ENCODE assay signal across 8 cellular contexts in genomic region chr1:1504777-1505365, GRCh38. TPM values are rescaled to one million over a fixed set of nuclear protein-coding genes. Genes with fewer than 3 reads are reported as not detected.
DNase-seq lines count a peak whose midpoint lies in the region; TF ChIP-seq lines count a peak whose summit lies in the region.
"Not testable (repeated sequence)": the region's sequence is repeated elsewhere in the genome, so short reads cannot be mapped to it uniquely, and the experiment has no call there.

No MANE protein-coding gene starts in this region.

- TF ChIP-seq POLR2A in Peyer's patch (IDR thresholded peaks at IDR 0.05), result peak in 1 of 2 donors; percentile 51

- peak overlapping the region; percentile 14 to 32 (median 26) for H3K4me3 ChIP-seq in Peyer's patch
- H3K4me3 ChIP-seq in tibial artery, result peak overlapping the region in 1 of 2 donors; percentile 9

- not testable (repeated sequence) for H3K27me3 ChIP-seq in Peyer's patch, tibial artery

- not testable (repeated sequence) for H3K4me1 ChIP-seq in Peyer's patch
- peaks cover 0 to 10% (median 0%) of the 10 kb centered on the region in 4 donors for H3K4me1 ChIP-seq in tibial artery

- not testable (repeated sequence) for H3K9me3 Mint-ChIP-seq in chondrocyte (ENCODE audit: low read depth)

- not testable (repeated sequence) for H3K36me3 Mint-ChIP-seq in chondrocyte (ENCODE audit: low read depth)

- in situ Hi-C loops in G401 (cut with HindIII; ENCODE audit: low sequenced_read_pairs), result not testable (repeated sequence)

- H3K27me3 Mint-ChIP-seq in chondrocyte (ENCODE audit: low read depth), result not testable (repeated sequence)

- H3K36me3 ChIP-seq in Peyer's patch, tibial artery: not testable (repeated sequence)

- H3K27ac ChIP-seq in Peyer's patch (peak overlapping the region; percentile 65 to 85 (median 72)), tibial artery (peak overlapping the region; percentile 31 to 58)

- DNase-seq in G401 (ENCODE audit: low spot score) (peak; percentile 88), MV-4-11 (lab: John Stamatoyannopoulos, UW) (peak; percentile 56), Peyer's patch (peak; percentile 70 to 90 (median 86)), inferior parietal cortex (ENCODE audit: extremely low spot score) (peak; percentile 48), retina (peak; percentile 78), tibial artery (peak; percentile 57 to 74)
- peak; percentile 81 for DNase-seq in activated CD8-positive, alpha-beta memory T cell treated with anti-CD3 and anti-CD28 coated beads for 24 hours
- not testable (repeated sequence) for DNase-seq in chondrocyte (ENCODE audit: low spot score)

- TF ChIP-seq CTCF in Peyer's patch (IDR thresholded peaks at IDR 0.05) (peak; percentile 65 to 92 (median 78)), chondrocyte (IDR thresholded peaks at IDR 0.05) (peak; percentile 78), tibial artery (IDR thresholded peaks at IDR 0.05) (peak; percentile 54 to 56)

- H3K9me3 ChIP-seq in Peyer's patch, tibial artery: not testable (repeated sequence)

- H3K4me1 Mint-ChIP-seq in chondrocyte (ENCODE audit: low read depth), result not testable (repeated sequence)

- peak overlapping the region; percentile 99 for H3K27ac Mint-ChIP-seq in chondrocyte (ENCODE audit: unreplicated experiment)

- H3K4me3 Mint-ChIP-seq in chondrocyte (ENCODE audit: unreplicated experiment), result peak overlapping the region; percentile 65

- intact Hi-C loops in tibial artery (cut with DNase I; ENCODE audit: low total_unique reads), result not testable (repeated sequence)

RNA-seq across cellular contexts. Expression of gene ATAD3A, which starts 7.1 kb away (rescaled TPM):
- 88.6 and 111 TPM in 2 replicates for total RNA-seq in G401 (2014; rRNA removed; shearing (Covaris generic))
- total RNA-seq in Peyer's patch (10 to 100 TPM; 14.9 to 72.6 (median 24.4) TPM), chondrocyte (29.9 to 39.6 TPM (median 34.6 TPM) in 3 replicates)

RNA-seq across cellular contexts. Expression of gene ATAD3B, which starts 33.3 kb away (rescaled TPM):
- total RNA-seq in G401 (2014; rRNA removed; shearing (Covaris generic)), result 73.1 and 102 TPM in 2 replicates
- total RNA-seq in Peyer's patch (100 to 1,000 TPM in 1 of 4 donors, 10 to 100 TPM in 3; 26.9 to 130 (median 35.0) TPM), chondrocyte (24.3 to 31.9 TPM (median 24.7 TPM) in 3 replicates)

RNA-seq across cellular contexts. Expression of gene TMEM240, which starts 35.6 kb away (rescaled TPM):
- 1.1 TPM in 1 of 2 replicates, not detected in the other for total RNA-seq in G401 (2014; rRNA removed; shearing (Covaris generic))
- 1 to 10 TPM in 1 of 4 donors, not detected in 3; 3.6 TPM for total RNA-seq in Peyer's patch
- 3.6 to 6.1 TPM (median 5.8 TPM) in 3 replicates for total RNA-seq in chondrocyte

RNA-seq across cellular contexts. Expression of gene ATAD3C, which starts 55.4 kb away (rescaled TPM):
- 0.14 TPM in 1 of 2 replicates, not detected in the other for total RNA-seq in G401 (2014; rRNA removed; shearing (Covaris generic))
- total RNA-seq in Peyer's patch, result under 1 TPM in 1 of 4 donors, not detected in 3; 0.27 TPM
- 0.75 to 1.4 TPM (median 1.3 TPM) in 3 replicates for total RNA-seq in chondrocyte
